8 cellular contexts compared by ENCODE assay signal in genomic region chr9:86099695-86100364, GRCh38. TPM values are rescaled to one million over a fixed set of nuclear protein-coding genes. Genes with fewer than 3 reads are reported as not detected.
DNase-seq lines count a peak whose midpoint lies in the region; ATAC-seq and TF ChIP-seq lines count a peak whose summit lies in the region.

No MANE protein-coding gene starts in this region.

- no peaks in the 10 kb centered on the region for H3K36me3 Mint-ChIP-seq in activated CD4-positive, alpha-beta memory T cell treated with anti-CD3 and anti-CD28 coated beads for 36 hours
- no peaks in the 10 kb centered on the region for H3K36me3 Mint-ChIP-seq in nephron (ENCODE audit: low read depth)

- no peak for TF ChIP-seq CTCF in GM10266 (IDR thresholded peaks at IDR 0.05; ENCODE audit: control insufficient read depth, insufficient read depth, low read depth, missing control alignments)
- TF ChIP-seq CTCF in fibroblast of mammary gland (conservative IDR thresholded peaks at IDR 0.05; ENCODE audit: control insufficient read depth, insufficient read depth, low read depth, low read length) = no peak
- TF ChIP-seq CTCF in nephron (IDR thresholded peaks at IDR 0.05; ENCODE audit: unreplicated experiment in 3 of 3) = no peak
- no peak for TF ChIP-seq CTCF in uterus (IDR thresholded peaks at IDR 0.05)

- DNase-seq in GM10266 (ENCODE audit: extremely low spot score) = peak; percentile 61
- peak; percentile 43 for DNase-seq in activated CD4-positive, alpha-beta memory T cell treated with anti-CD3 and anti-CD28 coated beads for 36 hours
- peak; percentile 66 for DNase-seq in fibroblast of mammary gland (ENCODE audit: low read depth)
- peak; percentile 57 for DNase-seq in uterus
- no peak for DNase-seq in NCI-H345 treated with DMSO at 0.1 percent for 48 hours (lab: John Stamatoyannopoulos, UW; ENCODE audit: unreplicated experiment)

- intact Hi-C loops in activated CD4-positive, alpha-beta memory T cell treated with anti-CD3 and anti-CD28 coated beads for 36 hours (cut with micrococcal nuclease) = loop anchor here (2.0 to 5.0 kb wide), 2 partner anchors 181 to 247 kb away; no protein-coding TSS in a partner anchor
- intact Hi-C loops in uterus (cut with DNase I; ENCODE audit: low total_unique reads) = no loop called here

- peaks cover 40% of the 10 kb centered on the region for H3K27me3 Mint-ChIP-seq in activated CD4-positive, alpha-beta memory T cell treated with anti-CD3 and anti-CD28 coated beads for 36 hours
- H3K27me3 Mint-ChIP-seq in nephron (ENCODE audit: low read depth) = peaks cover 4% of the 10 kb centered on the region

- H3K27ac Mint-ChIP-seq in activated CD4-positive, alpha-beta memory T cell treated with anti-CD3 and anti-CD28 coated beads for 36 hours = no peak overlapping the region
- H3K27ac Mint-ChIP-seq in nephron = peak overlapping the region; percentile 88 to 96 (median 90)

- H3K4me3 ChIP-seq in HUES64 (ENCODE audit: low read length) = peak overlapping the region; percentile 94
- H3K4me3 ChIP-seq in fibroblast of mammary gland (ENCODE audit: control insufficient read depth, low read depth, low read length) = peak overlapping the region; percentile 57
- H3K4me3 ChIP-seq in uterus = peak overlapping the region; percentile 52 to 71

- H3K4me1 ChIP-seq in HUES64 (ENCODE audit: insufficient read depth, low read length) (peaks cover 23% of the 10 kb centered on the region; the same call in 1 of the 2 replicates), uterus (no peaks in the 10 kb centered on the region)

- 2% methylated on average over 47 of the region's 47 CpGs for WGBS in HUES64

- peak overlapping the region; percentile 97 for H3K9ac ChIP-seq in HUES64 (ENCODE audit: low read depth, low read length)

- POLR2A ChIA-PET in activated CD4-positive, alpha-beta memory T cell treated with anti-CD3 and anti-CD28 coated beads for 36 hours (lab: Charles Lee) = no interaction called here

- ATAC-seq in GM18867 (IDR thresholded peaks at IDR 0.05; ENCODE audit: unreplicated experiment) = no peak

- TF ChIP-seq POLR2A in uterus (IDR thresholded peaks at IDR 0.05) = no peak

- H3K9me3 ChIP-seq in HUES64 (ENCODE audit: insufficient read depth, low read depth, low read length) (no peaks in the 10 kb centered on the region), uterus (no peaks in the 10 kb centered on the region)

- no peak overlapping the region for H3K27ac ChIP-seq in HUES64 (ENCODE audit: low read depth, low read length)
- H3K27ac ChIP-seq in uterus = peak overlapping the region; percentile 90 to 95

- peaks cover 8% of the 10 kb centered on the region for H3K4me1 Mint-ChIP-seq in activated CD4-positive, alpha-beta memory T cell treated with anti-CD3 and anti-CD28 coated beads for 36 hours (ENCODE audit: low read depth)
- H3K4me1 Mint-ChIP-seq in nephron = peaks cover 36% of the 10 kb centered on the region

- peaks cover 36% of the 10 kb centered on the region for H3K27me3 ChIP-seq in HUES64 (ENCODE audit: insufficient read depth, low read length)
- H3K27me3 ChIP-seq in uterus = no peaks in the 10 kb centered on the region

- CTCF ChIA-PET in activated CD4-positive, alpha-beta memory T cell treated with anti-CD3 and anti-CD28 coated beads for 36 hours (lab: Charles Lee) = interaction anchor here (1.6 kb wide), 1 partner anchor 102 kb away, joined by 12 read pairs; no protein-coding TSS in a partner anchor

- H3K9me3 Mint-ChIP-seq in activated CD4-positive, alpha-beta memory T cell treated with anti-CD3 and anti-CD28 coated beads for 36 hours = no peaks in the 10 kb centered on the region
- no peaks in the 10 kb centered on the region for H3K9me3 Mint-ChIP-seq in nephron

- peak overlapping the region; percentile 73 for H3K4me3 Mint-ChIP-seq in activated CD4-positive, alpha-beta memory T cell treated with anti-CD3 and anti-CD28 coated beads for 36 hours
- H3K4me3 Mint-ChIP-seq in nephron = peak overlapping the region; percentile 93 to 98 (median 97)

- H3K36me3 ChIP-seq in HUES64 (ENCODE audit: insufficient read depth, low read length) (no peaks in the 10 kb centered on the region), uterus (no peaks in the 10 kb centered on the region)

RNA-seq across cellular contexts. Expression of gene GOLM1, which starts 0.5 kb away (rescaled TPM):
- 63.0 TPM for polyA plus RNA-seq in HUES64 (2013, experiment 1 of 2)
- 67.9 TPM for polyA plus RNA-seq in HUES64 (2013, experiment 2 of 2)
- 1 to 10 TPM; 2.0 to 2.1 TPM for total RNA-seq in activated CD4-positive, alpha-beta memory T cell treated with anti-CD3 and anti-CD28 coated beads for 36 hours
- total RNA-seq in uterus = 10 to 100 TPM; 11.3 to 85.4 (median 15.7) TPM
